In the genomic region with DNA sequence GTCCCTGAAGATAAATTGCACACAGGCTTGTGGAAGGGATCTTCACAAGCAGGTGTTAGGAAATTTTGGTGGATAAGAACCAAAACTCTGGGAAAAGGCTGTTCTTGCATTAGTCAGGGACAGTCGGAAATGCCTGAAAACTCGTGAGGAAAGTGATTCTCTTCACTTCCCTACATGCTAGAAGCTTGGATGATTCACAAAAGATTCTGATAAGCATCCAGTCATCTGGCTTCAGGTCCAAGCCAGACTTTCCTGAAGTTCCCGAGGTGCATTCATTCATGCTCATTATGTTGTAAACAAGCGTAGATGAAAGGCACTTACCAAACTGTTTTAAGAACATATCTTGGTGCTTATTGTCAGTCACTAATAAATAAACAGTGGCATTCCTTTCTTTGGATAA, we compare ENCODE assay signal across 16 cellular contexts.
DNase-seq lines count a peak whose midpoint lies in the region; ATAC-seq and TF ChIP-seq lines count a peak whose summit lies in the region.
"Had no signal": no experiment of that assay in that cellular context is flagged by ENCODE, and none has a peak within 500 bp of the region (broad histone marks: within the 10 kb centered on the region; RNA-seq: fewer than 3 reads in every experiment).

No MANE protein-coding gene starts in this region.

- H3K36me3 Mint-ChIP-seq in HFFc6 (ENCODE audit: low read depth): no peaks in the 10 kb centered on the region
- H3K36me3 Mint-ChIP-seq: CD4-positive, CD25-positive, alpha-beta regulatory T cell had no signal

- TF ChIP-seq CTCF in AG10803 (conservative IDR thresholded peaks at IDR 0.05; ENCODE audit: low read length) (no peak), HFFc6 (IDR thresholded peaks at IDR 0.05) (no peak), fibroblast of villous mesenchyme (IDR thresholded peaks at IDR 0.05; ENCODE audit: insufficient read depth, low read depth, low read length) (no peak), dorsolateral prefrontal cortex (IDR thresholded peaks at IDR 0.05 in 54 of 56, conservative IDR thresholded peaks at IDR 0.05 in 2 of 56; ENCODE audit: low read depth in 1 of 56, partially characterized antibody in 56 of 56) (no peak)

- no peak overlapping the region for H3K4me3 Mint-ChIP-seq in HFFc6
- H3K4me3 Mint-ChIP-seq: CD4-positive, CD25-positive, alpha-beta regulatory T cell; H9 had no signal

- TF ChIP-seq POLR2A in erythroblast (IDR thresholded peaks at IDR 0.05; ENCODE audit: low read length): no peak

- H3K4me1 Mint-ChIP-seq in HFFc6 (ENCODE audit: low read depth): peaks cover 32% of the 10 kb centered on the region; the same call in 1 of the 2 replicates

- no peak for ATAC-seq in GM19023 (IDR thresholded peaks at IDR 0.05; ENCODE audit: unreplicated experiment)
- ATAC-seq: A549 had no signal

- peaks cover 0 to 10% (median 0%) of the 10 kb centered on the region in 45 donors for H3K27me3 ChIP-seq in dorsolateral prefrontal cortex

- peak; percentile 17 for DNase-seq in AG10803 (ENCODE audit: low read depth)
- peak; percentile 81 for DNase-seq in HFFc6
- DNase-seq in amniotic epithelial cell (ENCODE audit: low read depth): peak; percentile 88
- DNase-seq in fibroblast of villous mesenchyme (ENCODE audit: low read depth): peak; percentile 17
- no peak for DNase-seq in dorsolateral prefrontal cortex
- no peak for DNase-seq in activated effector memory CD4-positive, alpha-beta T cell treated with anti-CD3 and anti-CD28 coated beads, Interleukin-2, amount 50 U/mL, for 16 hours
- no peak for DNase-seq in erythroblast (lab: John Stamatoyannopoulos, UW)
- DNase-seq: CD4-positive, CD25-positive, alpha-beta regulatory T cell; H9; NCI-H1048; NCI-H1694; NCI-H446; NCI-H748 treated with DMSO at 0.1 percent for 48 hours; Right ventricle myocardium superior had no signal

- no peak overlapping the region for H3K27ac ChIP-seq in dorsolateral prefrontal cortex
- H3K27ac ChIP-seq: A549 had no signal

- no peaks in the 10 kb centered on the region for H3K9me3 Mint-ChIP-seq in HFFc6

- H3K4me3 ChIP-seq in AG10803 (ENCODE audit: low read length): no peak overlapping the region
- no peak overlapping the region for H3K4me3 ChIP-seq in fibroblast of villous mesenchyme (ENCODE audit: low read depth, low read length)
- H3K4me3 ChIP-seq in dorsolateral prefrontal cortex: no peak overlapping the region
- H3K4me3 ChIP-seq: A549 had no signal

- H3K27ac Mint-ChIP-seq in HFFc6: no peak overlapping the region; the same call in 1 of the 2 replicates
- H3K27ac Mint-ChIP-seq: CD4-positive, CD25-positive, alpha-beta regulatory T cell; H9 had no signal

- no peaks in the 10 kb centered on the region for H3K27me3 Mint-ChIP-seq in HFFc6 (ENCODE audit: insufficient read depth)
- H3K27me3 Mint-ChIP-seq: CD4-positive, CD25-positive, alpha-beta regulatory T cell had no signal

- intact Hi-C loops in dorsolateral prefrontal cortex (cut with DNase I): no loop called here

Comparison
In these comparisons a context has a peak if more than half of its experiments do, and no peak if none do; other contexts are left out.
1. DNase-seq: peak in AG10803 (single experiment), HFFc6 (single experiment), amniotic epithelial cell (single experiment) and fibroblast of villous mesenchyme (single experiment); none in dorsolateral prefrontal cortex (0 of 10), activated effector memory CD4-positive, alpha-beta T cell treated with anti-CD3 and anti-CD28 coated beads, Interleukin-2, amount 50 U/mL, for 16 hours (single experiment) and erythroblast (0 of 2).